6 cellular contexts compared by ENCODE assay signal in the genomic region with DNA sequence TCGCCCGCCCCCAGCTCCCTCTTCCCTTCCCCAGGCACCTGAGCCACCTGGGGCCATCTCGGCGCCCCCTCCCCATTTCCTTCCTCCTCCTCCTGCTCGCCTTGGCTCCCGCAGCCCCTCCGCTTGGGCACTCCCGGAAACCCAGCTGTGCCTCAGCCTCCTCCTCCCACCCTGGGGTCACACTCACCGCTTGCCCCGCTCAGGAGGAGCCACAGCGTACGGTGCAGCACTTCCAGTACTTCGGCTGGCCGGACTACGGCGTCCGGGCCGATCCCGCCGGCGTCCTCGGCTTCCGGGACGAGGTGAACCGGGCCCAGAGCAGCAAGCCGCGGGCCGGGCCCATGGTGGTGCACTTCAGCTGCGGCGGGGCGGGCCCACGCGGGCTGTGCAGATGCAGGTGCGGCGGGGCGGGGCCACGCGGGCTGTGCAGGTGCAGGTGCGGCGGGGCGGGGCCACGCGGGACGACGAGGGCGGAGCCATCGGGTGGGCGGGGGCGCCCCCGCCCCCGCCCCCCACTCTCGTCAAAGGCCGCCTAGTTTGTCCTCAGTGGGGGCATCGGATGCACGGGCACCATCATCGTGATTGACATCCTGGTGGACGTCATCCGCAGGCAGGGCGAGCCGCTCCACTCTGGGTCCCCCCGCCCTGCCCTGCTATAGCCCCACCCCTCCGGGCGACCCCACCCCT. TPM values are rescaled to one million over a fixed set of nuclear protein-coding genes. Genes with fewer than 3 reads are reported as not detected.
A peak's percentile ranks its signal among the peaks of the same experiment; 100 is the strongest.
DNase-seq lines count a peak whose midpoint lies in the region; ATAC-seq and TF ChIP-seq lines count a peak whose summit lies in the region.

No MANE protein-coding gene starts in this region.

- no peaks in the 10 kb centered on the region for H3K9me3 Mint-ChIP-seq in MCF 10A (ENCODE audit: unreplicated experiment)

- H3K27ac Mint-ChIP-seq in MCF 10A (ENCODE audit: low read depth, unreplicated experiment): no peak overlapping the region

- DNase-seq in DMS153 treated with DMSO at 0.1 percent for 48 hours (lab: John Stamatoyannopoulos, UW; ENCODE audit: unreplicated experiment) (peak; percentile 72), NCI-H2171 treated with DMSO at 0.1 percent for 48 hours (lab: John Stamatoyannopoulos, UW) (peak; percentile 71), MCF 10A (ENCODE audit: unreplicated experiment) (no peak)

- no peaks in the 10 kb centered on the region for H3K27me3 ChIP-seq in parathyroid adenoma (ENCODE audit: control insufficient read depth, insufficient read depth, low read length)

- H3K9me3 ChIP-seq in parathyroid adenoma (ENCODE audit: control insufficient read depth, low read length): no peaks in the 10 kb centered on the region

- POLR2A ChIA-PET in MCF 10A (lab: Yijun Ruan, JAX): interaction anchor here (0.7 kb wide), 1 partner anchor 12 kb away, joined by 5 read pairs; no protein-coding TSS in a partner anchor

- H3K4me2 ChIP-seq in parathyroid adenoma (ENCODE audit: low read length): peak overlapping the region; percentile 55

- peak overlapping the region; percentile 49 for H3K4me3 ChIP-seq in parathyroid adenoma (ENCODE audit: low read depth, low read length)

- no peak overlapping the region for H3K27ac ChIP-seq in parathyroid adenoma

- no peak for TF ChIP-seq CTCF in MCF 10A (IDR thresholded peaks at IDR 0.05; ENCODE audit: unreplicated experiment)
- no peak for TF ChIP-seq CTCF in parathyroid adenoma (IDR thresholded peaks at IDR 0.05)

- H2AFZ ChIP-seq in parathyroid adenoma: peak overlapping the region; percentile 41

- H3K79me2 ChIP-seq in parathyroid adenoma: no peaks in the 10 kb centered on the region

- peak overlapping the region; percentile 56 for H3K4me3 Mint-ChIP-seq in MCF 10A (ENCODE audit: unreplicated experiment)

- H3K27me3 Mint-ChIP-seq in MCF 10A (ENCODE audit: insufficient read depth, unreplicated experiment): no peaks in the 10 kb centered on the region

- no peaks in the 10 kb centered on the region for H3K36me3 ChIP-seq in parathyroid adenoma (ENCODE audit: control insufficient read depth, insufficient read depth, low read length)

- ATAC-seq in GM21619 (IDR thresholded peaks at IDR 0.05; ENCODE audit: unreplicated experiment): no peak
- no peak for ATAC-seq in HG02642 (IDR thresholded peaks at IDR 0.05; ENCODE audit: poor library complexity, unreplicated experiment)

- CTCF ChIA-PET in MCF 10A (lab: Yijun Ruan, JAX): interaction anchor here (0.8 to 0.9 kb wide), 2 partner anchors 46 to 85 kb away, joined by 3 to 4 read pairs; no protein-coding TSS in a partner anchor

- H3K9ac ChIP-seq in parathyroid adenoma: no peak overlapping the region

- H3K4me1 Mint-ChIP-seq in MCF 10A (ENCODE audit: insufficient read depth, unreplicated experiment): no peaks in the 10 kb centered on the region

- intact Hi-C loops in MCF 10A (cut with micrococcal nuclease): no loop called here

- no peaks in the 10 kb centered on the region for H3K36me3 Mint-ChIP-seq in MCF 10A (ENCODE audit: insufficient read depth, unreplicated experiment)

- H3K4me1 ChIP-seq in parathyroid adenoma: peaks cover 3% of the 10 kb centered on the region

- BruUV-seq in MCF 10A (replicated peaks; lab: Mats Ljungman, UMichigan): no TSS peak

RNA-seq across cellular contexts. Expression of a gene that starts 5.6 kb away (rescaled TPM):
- 0.30 and 0.37 TPM in 2 replicates for total RNA-seq in MCF 10A (2022)

RNA-seq across cellular contexts. Expression of a gene that starts 47.4 kb away (rescaled TPM):
- 15.7 and 18.6 TPM in 2 replicates for total RNA-seq in MCF 10A (2022)

RNA-seq across cellular contexts. Expression of a gene that starts 48.6 kb away (rescaled TPM):
- 286 and 303 TPM in 2 replicates for total RNA-seq in MCF 10A (2022)

RNA-seq across cellular contexts. Expression of a gene that starts 55.2 kb away (rescaled TPM):
- 7.4 and 8.8 TPM in 2 replicates for total RNA-seq in MCF 10A (2022)
